Comparison of ENCODE assay signal across 1 cellular context in the genomic region with DNA sequence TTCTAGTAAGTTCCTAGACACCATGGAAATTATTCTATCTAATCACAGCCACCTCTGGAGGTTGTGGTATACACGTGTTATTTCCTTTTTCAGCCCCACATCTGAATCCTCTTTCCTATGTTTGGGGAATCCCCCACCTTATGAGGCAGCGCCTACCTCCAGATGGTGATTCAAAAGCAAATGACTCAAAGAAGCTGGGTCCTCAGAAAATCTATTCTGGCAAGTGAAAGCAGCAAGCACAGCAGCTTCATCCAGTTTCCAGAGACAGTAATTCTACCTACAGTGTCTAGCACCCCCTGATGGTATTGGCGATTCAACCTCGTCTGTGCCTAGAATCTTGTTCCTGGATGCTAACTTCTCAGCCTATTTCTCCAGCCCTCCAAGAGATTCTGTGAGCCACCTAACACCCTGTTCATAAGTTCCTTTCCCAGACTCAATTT.
TF ChIP-seq lines count a peak whose summit lies in the region.

No MANE protein-coding gene starts in this region.

TF ChIP-seq in IMR-90, 13 proteins besides CTCF, POLR2A, EP300 and RAD21 (continued from another document):
- TF ChIP-seq SMC3 (IDR thresholded peaks at IDR 0.05; ENCODE audit: low read depth, low read length): peak; percentile 58; the same call in 1 of the 2 replicates
- TF ChIP-seq, protein P1, sequence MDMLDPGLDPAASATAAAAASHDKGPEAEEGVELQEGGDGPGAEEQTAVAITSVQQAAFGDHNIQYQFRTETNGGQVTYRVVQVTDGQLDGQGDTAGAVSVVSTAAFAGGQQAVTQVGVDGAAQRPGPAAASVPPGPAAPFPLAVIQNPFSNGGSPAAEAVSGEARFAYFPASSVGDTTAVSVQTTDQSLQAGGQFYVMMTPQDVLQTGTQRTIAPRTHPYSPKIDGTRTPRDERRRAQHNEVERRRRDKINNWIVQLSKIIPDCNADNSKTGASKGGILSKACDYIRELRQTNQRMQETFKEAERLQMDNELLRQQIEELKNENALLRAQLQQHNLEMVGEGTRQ (IDR thresholded peaks at IDR 0.05; ENCODE audit: low read depth, low read length): no peak
- no peak for TF ChIP-seq CHD1 (IDR thresholded peaks at IDR 0.05; ENCODE audit: low read depth, low read length)
